In the genomic region with DNA sequence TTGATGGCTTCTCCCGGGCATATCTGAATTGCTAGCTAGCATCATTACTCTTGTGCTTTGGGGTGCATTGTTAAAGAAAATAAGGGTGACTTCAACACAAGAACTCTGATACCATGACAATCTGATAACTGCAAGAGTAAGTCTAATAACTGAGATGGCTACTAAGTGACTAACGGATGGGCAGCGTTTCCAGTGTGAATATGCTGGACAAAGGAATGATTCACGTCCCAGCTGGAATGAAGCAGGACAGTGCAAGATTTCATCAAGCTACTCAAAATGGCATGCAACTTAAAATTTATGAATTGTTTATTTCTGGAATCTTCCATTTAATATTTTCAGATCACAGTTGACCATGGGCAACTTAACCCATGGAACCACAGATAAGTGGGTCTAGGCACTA, we compare ENCODE assay signal across 15 cellular contexts. TPM values are rescaled to one million over a fixed set of nuclear protein-coding genes. Genes with fewer than 3 reads are reported as not detected.
A peak's percentile ranks its signal among the peaks of the same experiment; 100 is the strongest.
DNase-seq lines count a peak whose midpoint lies in the region; FAIRE-seq and TF ChIP-seq lines count a peak whose summit lies in the region.
"Had no signal": no experiment of that assay in that cellular context is flagged by ENCODE, and none has a peak within 500 bp of the region (broad histone marks: within the 10 kb centered on the region; RNA-seq: fewer than 3 reads in every experiment).

No MANE protein-coding gene starts in this region.

- no peak for TF ChIP-seq POLR2A in GM12892 (IDR thresholded peaks at IDR 0.05; ENCODE audit: low read depth, low read length)

- no peak overlapping the region for H3K4me3 Mint-ChIP-seq in progenitor cell of endocrine pancreas (ENCODE audit: low read depth)
- H3K4me3 Mint-ChIP-seq: stimulated activated naive CD8-positive, alpha-beta T cell treated with anti-CD3 and anti-CD28 coated beads, Interleukin-15, Interleukin-2, amounts not matched to agents 100 ng/mL and 50 ng/mL, for 24 hours had no signal

- no peaks in the 10 kb centered on the region for H3K9me3 Mint-ChIP-seq in progenitor cell of endocrine pancreas (ENCODE audit: low read depth)
- H3K9me3 Mint-ChIP-seq: stimulated activated naive CD8-positive, alpha-beta T cell treated with anti-CD3 and anti-CD28 coated beads, Interleukin-15, Interleukin-2, amounts not matched to agents 100 ng/mL and 50 ng/mL, for 24 hours had no signal

- H3K4me3 ChIP-seq in fibroblast of the aortic adventitia (ENCODE audit: low read depth, low read length) = no peak overlapping the region
- H3K4me3 ChIP-seq: ascending aorta had no signal

- in situ Hi-C loops in SK-MEL-5 (cut with HindIII; ENCODE audit: low pct_unique_long_range_greater_than_20kb, low sequenced_read_pairs) = no loop called here

- no peak for DNase-seq in GM12892 (ENCODE audit: insufficient read length)
- DNase-seq in SK-MEL-5 (ENCODE audit: low read depth, low spot score) = peak; percentile 73
- DNase-seq in fibroblast of the aortic adventitia (ENCODE audit: low read depth) = peak; percentile 84
- peak; percentile 43 for DNase-seq in stromal cell of bone marrow (ENCODE audit: low read depth)
- no peak for DNase-seq in ureter (ENCODE audit: low spot score)
- no peak for DNase-seq in progenitor cell of endocrine pancreas (ENCODE audit: low spot score, unreplicated experiment)
- no peak for DNase-seq in activated effector memory CD4-positive, alpha-beta T cell treated with Interleukin-2 at 50 U/mL for 16 hours
- DNase-seq: activated CD4-positive, alpha-beta T cell treated with anti-CD3 and anti-CD28 coated beads for 48 hours; activated T-cell treated with anti-CD3 and anti-CD28 coated beads, Interleukin-2, amount 50 U/mL, for 48 hours; effector memory CD4-positive, alpha-beta T cell; kidney; NCI-H1048; right cardiac atrium had no signal

- peaks cover 14% of the 10 kb centered on the region for H3K4me1 Mint-ChIP-seq in progenitor cell of endocrine pancreas (ENCODE audit: low read depth)

- no peaks in the 10 kb centered on the region for H3K36me3 Mint-ChIP-seq in progenitor cell of endocrine pancreas (ENCODE audit: insufficient read depth)

- FAIRE-seq in GM12892 (lab: Jason Lieb, UNC) = peak; percentile 14

- no peak overlapping the region for H3K27ac Mint-ChIP-seq in progenitor cell of endocrine pancreas
- H3K27ac Mint-ChIP-seq: stimulated activated naive CD8-positive, alpha-beta T cell treated with anti-CD3 and anti-CD28 coated beads, Interleukin-15, Interleukin-2, amounts not matched to agents 100 ng/mL and 50 ng/mL, for 24 hours had no signal

- no peak for TF ChIP-seq CTCF in fibroblast of the aortic adventitia (IDR thresholded peaks at IDR 0.05; ENCODE audit: insufficient read depth, low read length)
- no peak for TF ChIP-seq CTCF in progenitor cell of endocrine pancreas (IDR thresholded peaks at IDR 0.05; ENCODE audit: unreplicated experiment)

- no peaks in the 10 kb centered on the region for H3K27me3 Mint-ChIP-seq in progenitor cell of endocrine pancreas

RNA-seq across cellular contexts. Expression of gene MOXD1, which starts 31.7 kb away (rescaled TPM):
- polyA plus RNA-seq in GM12892 (2012; ENCODE audit: missing spikeins) = 4.3 TPM
- 17.2 and 17.6 TPM in 2 replicates for total RNA-seq in SK-MEL-5 (2014; rRNA removed; shearing (Covaris generic))
- polyA plus RNA-seq in SK-MEL-5 (2015; cell fraction: cytosol; rRNA removed) = 18.5 and 21.8 TPM in 2 replicates
- 6.2 and 7.7 TPM in 2 replicates for polyA plus RNA-seq in SK-MEL-5 (2015; cell fraction: nucleus; rRNA removed)
- total RNA-seq in fibroblast of the aortic adventitia (ENCODE audit: low replicate concordance) (6.1 and 78.8 TPM in 2 replicates), ureter (13.8 TPM), progenitor cell of endocrine pancreas (8.4 and 8.9 TPM in 2 replicates)

Comparison
In these comparisons a context has a peak if more than half of its experiments do, and no peak if none do; other contexts are left out.
1. DNase-seq: peak in SK-MEL-5 (single experiment), fibroblast of the aortic adventitia (single experiment) and stromal cell of bone marrow (single experiment); none in GM12892 (single experiment), ureter (single experiment), progenitor cell of endocrine pancreas (single experiment) and activated effector memory CD4-positive, alpha-beta T cell treated with Interleukin-2 at 50 U/mL for 16 hours (single experiment).